Comparison of ENCODE assay signal across 10 cellular contexts in genomic region chrX:23803931-23804381, GRCh38. TPM values are rescaled to one million over a fixed set of nuclear protein-coding genes. Genes with fewer than 3 reads are reported as not detected.
DNase-seq lines count a peak whose midpoint lies in the region; ATAC-seq and TF ChIP-seq lines count a peak whose summit lies in the region.
"Had no signal": no experiment of that assay in that cellular context is flagged by ENCODE, and none has a peak within 500 bp of the region (broad histone marks: within the 10 kb centered on the region; RNA-seq: fewer than 3 reads in every experiment).

No MANE protein-coding gene starts in this region.

- no peak for TF ChIP-seq POLR2A in sigmoid colon (IDR thresholded peaks at IDR 0.05)

- H3K4me1 ChIP-seq in right cardiac atrium (ENCODE audit: control insufficient read depth, insufficient read depth, low read length) (peaks cover 2% of the 10 kb centered on the region), sigmoid colon (no peaks in the 10 kb centered on the region)

- H3K27me3 ChIP-seq in right cardiac atrium (ENCODE audit: control insufficient read depth, insufficient read depth) (no peaks in the 10 kb centered on the region), sigmoid colon (no peaks in the 10 kb centered on the region)

- H3K4me3 ChIP-seq in astrocyte of the spinal cord (ENCODE audit: low read depth, low read length) = no peak overlapping the region
- no peak overlapping the region for H3K4me3 ChIP-seq in right cardiac atrium (ENCODE audit: low read length)
- H3K4me3 ChIP-seq in sigmoid colon = no peak overlapping the region

- no peaks in the 10 kb centered on the region for H3K36me3 ChIP-seq in sigmoid colon

- TF ChIP-seq CTCF in astrocyte of the spinal cord (IDR thresholded peaks at IDR 0.05; ENCODE audit: low read depth, low read length) = no peak
- TF ChIP-seq CTCF in sigmoid colon (IDR thresholded peaks at IDR 0.05) = no peak

- H3K9me3 ChIP-seq in right cardiac atrium (ENCODE audit: control insufficient read depth, low read length) = no peaks in the 10 kb centered on the region
- no peaks in the 10 kb centered on the region for H3K9me3 ChIP-seq in sigmoid colon

- in situ Hi-C loops in astrocyte of the spinal cord (cut with HindIII; ENCODE audit: low sequenced_read_pairs) = no loop called here

- WGBS in right cardiac atrium = 35% methylated on average over 5 of the region's 5 CpGs
- 20 to 65% methylated on average over 5 of the region's 5 CpGs for WGBS in sigmoid colon, 2 donors

- ATAC-seq in right cardiac atrium = peak; percentile 83 to 89
- ATAC-seq in GM19023 (IDR thresholded peaks at IDR 0.05; ENCODE audit: unreplicated experiment) = no peak
- ATAC-seq: activated T-cell treated with anti-CD3 and anti-CD28 coated beads, Interleukin-2, amount 50 U/mL, for 4 hours had no signal

- TF ChIP-seq EP300 in sigmoid colon (IDR thresholded peaks at IDR 0.05) = no peak

- H3K27ac ChIP-seq in right cardiac atrium (ENCODE audit: low read length) = peak overlapping the region; percentile 11
- peak overlapping the region; percentile 11 to 31 (median 24) for H3K27ac ChIP-seq in sigmoid colon

- DNase-seq in HPDE6-E6E7 (ENCODE audit: extremely low spot score) = peak; percentile 55
- peak; percentile 71 for DNase-seq in astrocyte of the spinal cord (ENCODE audit: low read depth, low spot score)
- peak; percentile 53 to 62 (median 61) for DNase-seq in right cardiac atrium
- DNase-seq in sigmoid colon = peak; percentile 67
- no peak for DNase-seq in KG1 (lab: John Stamatoyannopoulos, UW)
- no peak for DNase-seq in ecto neural progenitor cell (ENCODE audit: low spot score)
- DNase-seq in activated naive CD4-positive, alpha-beta T cell treated with anti-CD3 and anti-CD28 coated beads, Interleukin-2, amount 50 U/mL, for 16 hours = no peak
- DNase-seq: activated T-cell treated with anti-CD3 and anti-CD28 coated beads, Interleukin-2, amount 50 U/mL, for 4 hours; SHP77 treated with DMSO at 0.1 percent for 48 hours had no signal

- intact Hi-C loops in right cardiac atrium (cut with DNase I) (no loop called here), sigmoid colon (cut with DNase I) (no loop called here)

RNA-seq across cellular contexts. Expression of gene SAT1, which starts 21.0 kb away (rescaled TPM):
- total RNA-seq in right cardiac atrium = 100 to 1,000 TPM; 275 to 486 (median 317) TPM
- polyA plus RNA-seq in right cardiac atrium = 523 TPM
- total RNA-seq in sigmoid colon = 100 to 1,000 TPM; 321 to 371 (median 343) TPM
- polyA plus RNA-seq in sigmoid colon = 1,000 to 10,000 TPM in 1 of 3 donors, 100 to 1,000 TPM in 2; 775 to 1,356 (median 840) TPM

Comparison
In these comparisons a context has a peak if more than half of its experiments do, and no peak if none do; other contexts are left out.
1. DNase-seq: peak in HPDE6-E6E7 (single experiment), astrocyte of the spinal cord (single experiment), right cardiac atrium (3 of 3) and sigmoid colon (single experiment); none in KG1 (single experiment), ecto neural progenitor cell (single experiment) and activated naive CD4-positive, alpha-beta T cell treated with anti-CD3 and anti-CD28 coated beads, Interleukin-2, amount 50 U/mL, for 16 hours (single experiment).